In the genomic region with DNA sequence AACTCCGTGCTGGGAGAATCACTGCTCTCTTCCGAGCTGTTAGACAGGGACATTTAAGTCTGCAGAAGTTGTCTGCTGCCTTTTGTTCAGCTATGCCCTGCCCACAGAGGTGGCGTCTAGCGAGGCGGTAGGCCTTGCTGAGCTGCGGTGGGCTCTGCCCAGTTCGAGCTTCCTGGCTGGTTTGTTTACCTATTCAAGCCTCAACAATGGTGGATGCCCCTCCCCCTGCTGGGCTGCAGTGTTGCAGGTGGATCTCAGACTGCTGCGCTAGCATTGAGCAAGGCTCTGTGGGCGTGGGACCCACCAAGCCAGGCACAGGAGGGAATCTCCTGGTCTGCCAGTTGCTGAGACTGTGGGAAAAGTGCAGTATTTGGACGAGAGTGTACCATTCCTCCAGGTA, we compare ENCODE assay signal across 1 cellular context.
TF ChIP-seq lines count a peak whose summit lies in the region.

No MANE protein-coding gene starts in this region.

TF ChIP-seq in H1, 55 proteins besides CTCF, POLR2A, EP300 and RAD21:
- TF ChIP-seq ZNF274 (IDR thresholded peaks at IDR 0.05; ENCODE audit: borderline replicate concordance, extremely low read depth, low read length) (no peak), TCF12 (IDR thresholded peaks at IDR 0.05; ENCODE audit: low read depth, low read length) (no peak), TEAD4 (IDR thresholded peaks at IDR 0.05; ENCODE audit: low read depth, low read length) (no peak), MAFK (IDR thresholded peaks at IDR 0.05; ENCODE audit: low read depth, low read length) (no peak), POLR2AphosphoS5 (IDR thresholded peaks at IDR 0.05; ENCODE audit: low read depth, low read length) (no peak), EGR1 (IDR thresholded peaks at IDR 0.05; ENCODE audit: borderline replicate concordance, low read depth, low read length) (no peak), ASH2L (IDR thresholded peaks at IDR 0.05; ENCODE audit: low read length) (no peak), KDM4A (IDR thresholded peaks at IDR 0.05; ENCODE audit: low read depth, low read length, severe bottlenecking) (no peak), PHF8 (conservative IDR thresholded peaks at IDR 0.05; ENCODE audit: low read depth, low read length) (no peak), RXRA (IDR thresholded peaks at IDR 0.05; ENCODE audit: insufficient read depth, low read depth, low read length) (no peak), CREB1 (IDR thresholded peaks at IDR 0.05) (no peak), NRF1 (IDR thresholded peaks at IDR 0.05; ENCODE audit: low read depth, low read length) (no peak), NANOG (IDR thresholded peaks at IDR 0.05; ENCODE audit: insufficient read depth, low read depth, low read length, poor library complexity, severe bottlenecking) (no peak), TAF7 (optimal IDR thresholded peaks at IDR 0.05; ENCODE audit: borderline replicate concordance, low read depth, low read length) (no peak), CBX5 (IDR thresholded peaks at IDR 0.05; ENCODE audit: low read depth, low read length) (no peak), SIN3A (conservative IDR thresholded peaks at IDR 0.05 in 1 of 2, IDR thresholded peaks at IDR 0.05 in 1 of 2; ENCODE audit: low read depth in 1 of 2, low read length in 2 of 2) (no peak), FOSL1 (IDR thresholded peaks at IDR 0.05; ENCODE audit: insufficient read depth, low read depth, low read length) (no peak), TAF1 (IDR thresholded peaks at IDR 0.05; ENCODE audit: low read depth, low read length) (no peak)
- TF ChIP-seq, protein P1, sequence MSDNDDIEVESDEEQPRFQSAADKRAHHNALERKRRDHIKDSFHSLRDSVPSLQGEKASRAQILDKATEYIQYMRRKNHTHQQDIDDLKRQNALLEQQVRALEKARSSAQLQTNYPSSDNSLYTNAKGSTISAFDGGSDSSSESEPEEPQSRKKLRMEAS (IDR thresholded peaks at IDR 0.05), result no peak
- TF ChIP-seq, protein P2, sequence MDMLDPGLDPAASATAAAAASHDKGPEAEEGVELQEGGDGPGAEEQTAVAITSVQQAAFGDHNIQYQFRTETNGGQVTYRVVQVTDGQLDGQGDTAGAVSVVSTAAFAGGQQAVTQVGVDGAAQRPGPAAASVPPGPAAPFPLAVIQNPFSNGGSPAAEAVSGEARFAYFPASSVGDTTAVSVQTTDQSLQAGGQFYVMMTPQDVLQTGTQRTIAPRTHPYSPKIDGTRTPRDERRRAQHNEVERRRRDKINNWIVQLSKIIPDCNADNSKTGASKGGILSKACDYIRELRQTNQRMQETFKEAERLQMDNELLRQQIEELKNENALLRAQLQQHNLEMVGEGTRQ (IDR thresholded peaks at IDR 0.05; ENCODE audit: low read length), result no peak
TF ChIP-seq in H1: peak in this region for 0.
